Comparison of ENCODE assay signal across 8 cellular contexts in genomic region chr3:101936419-101937331, GRCh38.
DNase-seq lines count a peak whose midpoint lies in the region; ATAC-seq and TF ChIP-seq lines count a peak whose summit lies in the region.

No MANE protein-coding gene starts in this region.

- DNase-seq in stimulated activated CD4-positive, alpha-beta T cell treated with anti-CD3 and anti-CD28 coated beads, Interleukin-15, amount 100 ng/mL, for 24 hours, result peak; percentile 23
- DNase-seq in stimulated activated CD4-positive, alpha-beta T cell treated with anti-CD3 and anti-CD28 coated beads, Interleukin-12 subunit alpha, Interleukin-12 subunit beta, amount 100 ng/mL, for 4 hours, result no peak
- DNase-seq in NB4 (ENCODE audit: low read depth), result peak; percentile 90
- peak; percentile 92 for DNase-seq in amniotic epithelial cell (ENCODE audit: low read depth)
- DNase-seq in myocyte (ENCODE audit: low read depth), result peak; percentile 88
- DNase-seq in nucleus accumbens (lab: John Stamatoyannopoulos, UW), result no peak
- no peak for DNase-seq in head of caudate nucleus

- no peak for TF ChIP-seq CTCF in NB4 (IDR thresholded peaks at IDR 0.05; ENCODE audit: low read depth, low read length)

- intact Hi-C loops in head of caudate nucleus (cut with DNase I), result no loop called here

- no peak for TF ChIP-seq POLR2A in NB4 (IDR thresholded peaks at IDR 0.05; ENCODE audit: extremely low read depth, insufficient read length)

- no peak overlapping the region for H3K4me3 ChIP-seq in NB4 (ENCODE audit: low read depth, low read length)

- peak; percentile 89 for ATAC-seq in HG02759 (IDR thresholded peaks at IDR 0.05; ENCODE audit: unreplicated experiment)

Comparison
In these comparisons a context has a peak if more than half of its experiments do, and no peak if none do; other contexts are left out.
1. DNase-seq: peak in stimulated activated CD4-positive, alpha-beta T cell treated with anti-CD3 and anti-CD28 coated beads, Interleukin-15, amount 100 ng/mL, for 24 hours (single experiment), NB4 (single experiment), amniotic epithelial cell (single experiment) and myocyte (single experiment); none in stimulated activated CD4-positive, alpha-beta T cell treated with anti-CD3 and anti-CD28 coated beads, Interleukin-12 subunit alpha, Interleukin-12 subunit beta, amount 100 ng/mL, for 4 hours (single experiment), nucleus accumbens (0 of 56) and head of caudate nucleus (0 of 42).